In the genomic region with DNA sequence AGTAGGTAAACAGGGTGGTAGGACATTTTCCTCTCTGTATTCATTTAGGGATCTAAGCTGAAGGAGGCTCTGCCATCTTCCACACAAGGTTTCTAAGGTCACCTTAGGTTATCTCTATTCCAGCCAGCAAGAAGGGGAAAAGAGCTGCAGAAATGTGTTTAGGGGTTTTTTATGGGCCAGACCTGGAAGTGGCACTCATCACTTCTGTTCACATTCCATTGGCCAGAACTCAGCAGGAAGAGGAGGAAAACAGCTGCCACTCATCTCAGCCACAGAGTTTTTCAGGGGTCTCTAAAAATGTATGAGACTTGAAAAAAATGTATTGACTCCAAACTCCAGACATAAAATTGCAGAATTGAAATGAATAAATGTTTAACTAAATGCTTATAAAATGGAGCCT, we compare ENCODE assay signal across 1 cellular context.
TF ChIP-seq lines count a peak whose summit lies in the region.

No MANE protein-coding gene starts in this region.

TF ChIP-seq in HCT116, 20 proteins besides CTCF, POLR2A, EP300 and RAD21:
- TF ChIP-seq, protein P1, sequence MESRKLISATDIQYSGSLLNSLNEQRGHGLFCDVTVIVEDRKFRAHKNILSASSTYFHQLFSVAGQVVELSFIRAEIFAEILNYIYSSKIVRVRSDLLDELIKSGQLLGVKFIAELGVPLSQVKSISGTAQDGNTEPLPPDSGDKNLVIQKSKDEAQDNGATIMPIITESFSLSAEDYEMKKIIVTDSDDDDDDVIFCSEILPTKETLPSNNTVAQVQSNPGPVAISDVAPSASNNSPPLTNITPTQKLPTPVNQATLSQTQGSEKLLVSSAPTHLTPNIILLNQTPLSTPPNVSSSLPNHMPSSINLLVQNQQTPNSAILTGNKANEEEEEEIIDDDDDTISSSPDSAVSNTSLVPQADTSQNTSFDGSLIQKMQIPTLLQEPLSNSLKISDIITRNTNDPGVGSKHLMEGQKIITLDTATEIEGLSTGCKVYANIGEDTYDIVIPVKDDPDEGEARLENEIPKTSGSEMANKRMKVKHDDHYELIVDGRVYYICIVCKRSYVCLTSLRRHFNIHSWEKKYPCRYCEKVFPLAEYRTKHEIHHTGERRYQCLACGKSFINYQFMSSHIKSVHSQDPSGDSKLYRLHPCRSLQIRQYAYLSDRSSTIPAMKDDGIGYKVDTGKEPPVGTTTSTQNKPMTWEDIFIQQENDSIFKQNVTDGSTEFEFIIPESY (IDR thresholded peaks at IDR 0.05; ENCODE audit: extremely low read depth, insufficient replicate concordance, low read length), result no peak
- TF ChIP-seq JUND (IDR thresholded peaks at IDR 0.05) (no peak), SIN3A (IDR thresholded peaks at IDR 0.05; ENCODE audit: low read depth) (no peak), POLR2AphosphoS5 (IDR thresholded peaks at IDR 0.05; ENCODE audit: low read depth, low read length) (no peak), FOSL1 (IDR thresholded peaks at IDR 0.05; ENCODE audit: low read depth) (no peak), CEBPB (IDR thresholded peaks at IDR 0.05; ENCODE audit: low read depth) (no peak), EZH2phosphoT487 (IDR thresholded peaks at IDR 0.05; ENCODE audit: borderline replicate concordance) (no peak), TCF7L2 (IDR thresholded peaks at IDR 0.05; ENCODE audit: borderline replicate concordance, extremely low read depth, insufficient read depth, insufficient read length) (no peak), ZFX (IDR thresholded peaks at IDR 0.05) (no peak), ELF1 (IDR thresholded peaks at IDR 0.05; ENCODE audit: borderline replicate concordance, low read depth) (no peak), SP1 (IDR thresholded peaks at IDR 0.05; ENCODE audit: low read depth) (no peak)
- TF ChIP-seq, protein P2, sequence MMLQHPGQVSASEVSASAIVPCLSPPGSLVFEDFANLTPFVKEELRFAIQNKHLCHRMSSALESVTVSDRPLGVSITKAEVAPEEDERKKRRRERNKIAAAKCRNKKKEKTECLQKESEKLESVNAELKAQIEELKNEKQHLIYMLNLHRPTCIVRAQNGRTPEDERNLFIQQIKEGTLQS (IDR thresholded peaks at IDR 0.05), result no peak
- TF ChIP-seq, protein P3, sequence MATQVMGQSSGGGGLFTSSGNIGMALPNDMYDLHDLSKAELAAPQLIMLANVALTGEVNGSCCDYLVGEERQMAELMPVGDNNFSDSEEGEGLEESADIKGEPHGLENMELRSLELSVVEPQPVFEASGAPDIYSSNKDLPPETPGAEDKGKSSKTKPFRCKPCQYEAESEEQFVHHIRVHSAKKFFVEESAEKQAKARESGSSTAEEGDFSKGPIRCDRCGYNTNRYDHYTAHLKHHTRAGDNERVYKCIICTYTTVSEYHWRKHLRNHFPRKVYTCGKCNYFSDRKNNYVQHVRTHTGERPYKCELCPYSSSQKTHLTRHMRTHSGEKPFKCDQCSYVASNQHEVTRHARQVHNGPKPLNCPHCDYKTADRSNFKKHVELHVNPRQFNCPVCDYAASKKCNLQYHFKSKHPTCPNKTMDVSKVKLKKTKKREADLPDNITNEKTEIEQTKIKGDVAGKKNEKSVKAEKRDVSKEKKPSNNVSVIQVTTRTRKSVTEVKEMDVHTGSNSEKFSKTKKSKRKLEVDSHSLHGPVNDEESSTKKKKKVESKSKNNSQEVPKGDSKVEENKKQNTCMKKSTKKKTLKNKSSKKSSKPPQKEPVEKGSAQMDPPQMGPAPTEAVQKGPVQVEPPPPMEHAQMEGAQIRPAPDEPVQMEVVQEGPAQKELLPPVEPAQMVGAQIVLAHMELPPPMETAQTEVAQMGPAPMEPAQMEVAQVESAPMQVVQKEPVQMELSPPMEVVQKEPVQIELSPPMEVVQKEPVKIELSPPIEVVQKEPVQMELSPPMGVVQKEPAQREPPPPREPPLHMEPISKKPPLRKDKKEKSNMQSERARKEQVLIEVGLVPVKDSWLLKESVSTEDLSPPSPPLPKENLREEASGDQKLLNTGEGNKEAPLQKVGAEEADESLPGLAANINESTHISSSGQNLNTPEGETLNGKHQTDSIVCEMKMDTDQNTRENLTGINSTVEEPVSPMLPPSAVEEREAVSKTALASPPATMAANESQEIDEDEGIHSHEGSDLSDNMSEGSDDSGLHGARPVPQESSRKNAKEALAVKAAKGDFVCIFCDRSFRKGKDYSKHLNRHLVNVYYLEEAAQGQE (IDR thresholded peaks at IDR 0.05; ENCODE audit: low read depth), result no peak
